Comparison of ENCODE assay signal across 25 cellular contexts in the genomic region with DNA sequence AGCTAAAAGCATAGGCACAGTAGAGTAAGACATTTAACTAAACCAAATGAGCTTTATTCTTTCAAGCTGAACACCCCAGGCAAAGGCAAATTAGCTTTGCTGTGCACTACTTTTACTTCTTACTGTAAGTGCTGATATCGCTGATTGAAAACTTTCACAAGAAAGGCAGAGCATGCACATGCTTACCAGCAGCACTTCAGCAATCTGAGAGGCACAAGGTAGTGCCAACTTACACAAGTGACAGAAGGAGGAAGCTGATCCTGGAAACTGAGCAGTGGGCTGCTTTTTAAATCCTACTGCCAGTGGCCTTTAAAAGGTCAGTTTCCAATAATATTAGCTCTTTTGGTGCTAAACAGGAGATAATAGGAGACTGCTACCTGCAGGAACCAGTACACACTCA.
"Had no signal": no experiment of that assay in that cellular context is flagged by ENCODE, and none has a peak within 500 bp of the region (broad histone marks: within the 10 kb centered on the region; RNA-seq: fewer than 3 reads in every experiment).

No MANE protein-coding gene starts in this region.

- H3K36me3 ChIP-seq: ovary, uterus had no signal

- ATAC-seq: left cardiac atrium; mucosa of descending colon; naive thymus-derived CD4-positive, alpha-beta T cell; natural killer cell treated with Interleukin-12 subunit alpha and Interleukin-12 subunit beta and Interleukin-15 and Interleukin-18, amount 100 ng/mL, for 72 hours; right cardiac atrium; sciatic nerve; stimulated activated effector memory CD8-positive, alpha-beta T cell treated with anti-CD3 and anti-CD28 coated beads, Interleukin-12 subunit alpha, Interleukin-12 subunit beta, amount 100 ng/mL, for 72 hours had no signal

- H3K4me1 Mint-ChIP-seq: memory B cell; stimulated activated effector memory CD8-positive, alpha-beta T cell treated with anti-CD3 and anti-CD28 coated beads, Interleukin-12 subunit alpha, Interleukin-12 subunit beta, amount 100 ng/mL, for 72 hours had no signal

- H3K27me3 ChIP-seq: ovary, suprapubic skin, tibial artery, uterus had no signal

- H3K27ac ChIP-seq: ovary, skin epidermis, suprapubic skin, thoracic aorta, tibial artery, uterus had no signal

- H3K4me3 ChIP-seq: mucosa of descending colon, ovary, skin epidermis, suprapubic skin, thoracic aorta, tibial artery, uterus had no signal

- DNase-seq: hippocampal formation; kidney glomerular epithelial cell; left cardiac atrium; midbrain; mucosa of descending colon; naive thymus-derived CD4-positive, alpha-beta T cell; ovary; retina; right cardiac atrium; stimulated activated CD4-positive, alpha-beta T cell treated with anti-CD3 and anti-CD28 coated beads, Interleukin-12 subunit alpha, Interleukin-12 subunit beta, amount 100 ng/mL, for 4 hours; stimulated activated CD4-positive, alpha-beta T cell treated with anti-CD3 and anti-CD28 coated beads, Interleukin-15, amount 100 ng/mL, for 24 hours; stimulated activated CD4-positive, alpha-beta T cell treated with anti-CD3 and anti-CD28 coated beads, Interleukin-4, amount 100 ng/mL, for 24 hours; stimulated activated naive CD4-positive, alpha-beta T cell; tibial artery; trophoblast cell; uterus had no signal

- H3K9me3 ChIP-seq: ovary, suprapubic skin, uterus had no signal

- H3K27ac Mint-ChIP-seq: memory B cell; naive thymus-derived CD4-positive, alpha-beta T cell; natural killer cell treated with Interleukin-12 subunit alpha and Interleukin-12 subunit beta and Interleukin-15 and Interleukin-18, amount 100 ng/mL, for 72 hours; progenitor cell of endocrine pancreas; stimulated activated effector memory CD8-positive, alpha-beta T cell treated with anti-CD3 and anti-CD28 coated beads, Interleukin-12 subunit alpha, Interleukin-12 subunit beta, amount 100 ng/mL, for 72 hours; stimulated activated naive CD8-positive, alpha-beta T cell treated with anti-CD3 and anti-CD28 coated beads, Interleukin-15, Interleukin-2, amounts not matched to agents 100 ng/mL and 50 ng/mL, for 24 hours had no signal

- H3K27me3 Mint-ChIP-seq: memory B cell; naive thymus-derived CD4-positive, alpha-beta T cell; natural killer cell treated with Interleukin-12 subunit alpha and Interleukin-12 subunit beta and Interleukin-15 and Interleukin-18, amount 100 ng/mL, for 72 hours; progenitor cell of endocrine pancreas; stimulated activated naive CD8-positive, alpha-beta T cell treated with anti-CD3 and anti-CD28 coated beads, Interleukin-15, Interleukin-2, amounts not matched to agents 100 ng/mL and 50 ng/mL, for 24 hours had no signal

- H3K9me3 Mint-ChIP-seq: natural killer cell treated with Interleukin-12 subunit alpha and Interleukin-12 subunit beta and Interleukin-15 and Interleukin-18, amount 100 ng/mL, for 72 hours had no signal

- H3K4me3 Mint-ChIP-seq: memory B cell; naive thymus-derived CD4-positive, alpha-beta T cell; natural killer cell treated with Interleukin-12 subunit alpha and Interleukin-12 subunit beta and Interleukin-15 and Interleukin-18, amount 100 ng/mL, for 72 hours; stimulated activated effector memory CD8-positive, alpha-beta T cell treated with anti-CD3 and anti-CD28 coated beads, Interleukin-12 subunit alpha, Interleukin-12 subunit beta, amount 100 ng/mL, for 72 hours; stimulated activated naive CD8-positive, alpha-beta T cell treated with anti-CD3 and anti-CD28 coated beads, Interleukin-15, Interleukin-2, amounts not matched to agents 100 ng/mL and 50 ng/mL, for 24 hours had no signal

- H3K4me1 ChIP-seq: suprapubic skin, tibial artery, uterus had no signal
